26 cellular contexts compared by ENCODE assay signal in genomic region chr9:70569070-70569772, GRCh38.
DNase-seq lines count a peak whose midpoint lies in the region; ATAC-seq and TF ChIP-seq lines count a peak whose summit lies in the region.
"Had no signal": no experiment of that assay in that cellular context is flagged by ENCODE, and none has a peak within 500 bp of the region (broad histone marks: within the 10 kb centered on the region; RNA-seq: fewer than 3 reads in every experiment).

No MANE protein-coding gene starts in this region.

- TF ChIP-seq CTCF in suprapubic skin (IDR thresholded peaks at IDR 0.05) = no peak
- no peak for TF ChIP-seq CTCF in mucosa of descending colon (IDR thresholded peaks at IDR 0.05)

- intact Hi-C loops in mucosa of descending colon (cut with DNase I, micrococcal nuclease) = no loop called here

- DNase-seq in CD1c-positive myeloid dendritic cell (ENCODE audit: extremely low spot score) (peak; percentile 68), MV-4-11 (lab: John Stamatoyannopoulos, UW) (peak; percentile 10), fibroblast of peridontal ligament (ENCODE audit: extremely low read depth) (peak; percentile 77), suprapubic skin (ENCODE audit: low spot score in 2 of 2) (no peak), mucosa of descending colon (no peak), NCI-H2081 treated with DMSO at 0.1 percent for 48 hours (lab: John Stamatoyannopoulos, UW) (no peak)
- DNase-seq: activated CD4-positive, alpha-beta memory T cell treated with anti-CD3 and anti-CD28 coated beads, Interleukin-2, amount 10 ng/mL, durations not matched to agents 7 days and 5 days; activated CD8-positive, alpha-beta memory T cell treated with anti-CD3 and anti-CD28 coated beads, Interleukin-2, amount 50 U/mL, for 4 hours; amniotic stem cell; brain microvascular endothelial cell; Calu3; CD4-positive, CD25-positive, alpha-beta regulatory T cell; islet precursor cell; Karpas-422; left ventricle myocardium inferior; naive B cell; NCI-H146; NCI-H446 treated with DMSO at 0.1 percent for 48 hours; stimulated activated CD4-positive, alpha-beta T cell treated with anti-CD3 and anti-CD28 coated beads, Interleukin-12 subunit alpha, Interleukin-12 subunit beta, amount 100 ng/mL, for 4 hours; stimulated activated CD4-positive, alpha-beta T cell treated with anti-CD3 and anti-CD28 coated beads, Interleukin-2, amount 100 ng/mL, for 48 hours; stomach; T-helper 9 cell; tibial artery had no signal

- no peaks in the 10 kb centered on the region for H3K27me3 ChIP-seq in suprapubic skin
- H3K27me3 ChIP-seq: brain microvascular endothelial cell, stomach, tibial artery had no signal

- no peaks in the 10 kb centered on the region for H3K36me3 ChIP-seq in suprapubic skin
- H3K36me3 ChIP-seq in mucosa of descending colon (ENCODE audit: low read depth) = no peaks in the 10 kb centered on the region
- H3K36me3 ChIP-seq: brain microvascular endothelial cell, left ventricle myocardium inferior, stomach, tibial artery had no signal

- ATAC-seq in GM21619 (IDR thresholded peaks at IDR 0.05; ENCODE audit: unreplicated experiment) = no peak
- no peak for ATAC-seq in mucosa of descending colon
- ATAC-seq: sciatic nerve had no signal

- H3K4me3 ChIP-seq in suprapubic skin = no peak overlapping the region
- H3K4me3 ChIP-seq in mucosa of descending colon = no peak overlapping the region
- H3K4me3 ChIP-seq: left ventricle myocardium inferior, stomach, tibial artery had no signal

- H3K27ac ChIP-seq in suprapubic skin = peak overlapping the region; percentile 23
- H3K27ac ChIP-seq: brain microvascular endothelial cell, HL-60, left ventricle myocardium inferior, tibial artery had no signal

- no peaks in the 10 kb centered on the region for H3K9me3 ChIP-seq in suprapubic skin
- no peaks in the 10 kb centered on the region for H3K9me3 ChIP-seq in mucosa of descending colon
- H3K9me3 ChIP-seq: left ventricle myocardium inferior, stomach, tibial artery had no signal

- TF ChIP-seq POLR2A in suprapubic skin (IDR thresholded peaks at IDR 0.05) = no peak

- no peak for TF ChIP-seq EP300 in suprapubic skin (IDR thresholded peaks at IDR 0.05)

- 61% methylated on average over 4 of the region's 4 CpGs for WGBS in suprapubic skin

- H3K4me1 ChIP-seq in suprapubic skin = peaks cover 5% of the 10 kb centered on the region
- H3K4me1 ChIP-seq in mucosa of descending colon (ENCODE audit: low read depth) = no peaks in the 10 kb centered on the region

Comparison
In these comparisons a context has a peak if more than half of its experiments do, and no peak if none do; other contexts are left out.
1. DNase-seq: peak in CD1c-positive myeloid dendritic cell (single experiment), MV-4-11 (single experiment) and fibroblast of peridontal ligament (single experiment); none in suprapubic skin (0 of 2), mucosa of descending colon (0 of 3) and NCI-H2081 treated with DMSO at 0.1 percent for 48 hours (single experiment).